ENCODE assay signal across 22 cellular contexts in genomic region chr3:145817870-145818483, GRCh38.
DNase-seq lines count a peak whose midpoint lies in the region; ATAC-seq and TF ChIP-seq lines count a peak whose summit lies in the region.
"Had no signal": no experiment of that assay in that cellular context is flagged by ENCODE, and none has a peak within 500 bp of the region (broad histone marks: within the 10 kb centered on the region; RNA-seq: fewer than 3 reads in every experiment).

No MANE protein-coding gene starts in this region.

- peak; percentile 33 for DNase-seq in GM12865 (ENCODE audit: low read depth)
- DNase-seq in choroid plexus epithelial cell (ENCODE audit: low read depth) = peak; percentile 11
- no peak for DNase-seq in NOMO-1 treated with dmso at 0.1 percent for 144 hours (lab: John Stamatoyannopoulos, UW; ENCODE audit: unreplicated experiment)
- DNase-seq in DMS114 treated with DMSO at 0.1 percent for 48 hours (lab: John Stamatoyannopoulos, UW; ENCODE audit: unreplicated experiment) = no peak
- no peak for DNase-seq in substantia nigra (lab: John Stamatoyannopoulos, UW)
- DNase-seq: activated CD8-positive, alpha-beta T cell treated with anti-CD3 and anti-CD28 coated beads, Interleukin-2, amount 10 ng/mL, durations not matched to agents 7 days and 5 days; activated T-cell treated with anti-CD3 and anti-CD28 coated beads, Interleukin-2, amount 50 U/mL, for 48 hours; C1 segment of cervical spinal cord; islet precursor cell; NCI-H187; NCI-H446 treated with DMSO at 0.1 percent for 48 hours; retina; stimulated activated CD8-positive, alpha-beta memory T cell treated with anti-CD3 and anti-CD28 coated beads, Interleukin-4, amount 100 ng/mL, for 48 hours; T1000 had no signal

- TF ChIP-seq CTCF in GM12865 (IDR thresholded peaks at IDR 0.05; ENCODE audit: insufficient read depth, low read depth, low read length, missing control alignments) = no peak
- TF ChIP-seq CTCF in choroid plexus epithelial cell (conservative IDR thresholded peaks at IDR 0.05; ENCODE audit: low read depth, low read length) = no peak

- H3K27ac Mint-ChIP-seq in activated T-helper 17 cell treated with anti-CD3 and anti-CD28 coated beads, Interleukin-2, amount 50 U/mL, for 72 hours = no peak overlapping the region
- H3K27ac Mint-ChIP-seq: activated CD8-positive, alpha-beta T cell treated with anti-CD3 and anti-CD28 coated beads, Interleukin-2, amount 10 ng/mL, durations not matched to agents 7 days and 5 days; activated naive CD8-positive, alpha-beta T cell; brain had no signal

- no peaks in the 10 kb centered on the region for H3K9me3 Mint-ChIP-seq in activated T-helper 17 cell treated with anti-CD3 and anti-CD28 coated beads, Interleukin-2, amount 50 U/mL, for 72 hours

- H3K4me3 ChIP-seq in GM12865 (ENCODE audit: low read depth, low read length) (no peak overlapping the region), choroid plexus epithelial cell (ENCODE audit: low read depth, low read length) (no peak overlapping the region)
- H3K4me3 ChIP-seq: A549, lung had no signal

- ATAC-seq in GM21723 (IDR thresholded peaks at IDR 0.05; ENCODE audit: unreplicated experiment) (peak; percentile 66), HG03097 (IDR thresholded peaks at IDR 0.05; ENCODE audit: low FRiP score, unreplicated experiment) (peak; percentile 59)
- ATAC-seq in activated T-helper 17 cell treated with anti-CD3 and anti-CD28 coated beads, Interleukin-2, amount 50 U/mL, for 72 hours (replicated peaks) = no peak
- ATAC-seq: A549; activated CD8-positive, alpha-beta T cell treated with anti-CD3 and anti-CD28 coated beads, Interleukin-2, amount 10 ng/mL, durations not matched to agents 7 days and 5 days had no signal

- no peak overlapping the region for H3K4me3 Mint-ChIP-seq in activated T-helper 17 cell treated with anti-CD3 and anti-CD28 coated beads, Interleukin-2, amount 50 U/mL, for 72 hours
- H3K4me3 Mint-ChIP-seq: activated CD8-positive, alpha-beta T cell treated with anti-CD3 and anti-CD28 coated beads, Interleukin-2, amount 10 ng/mL, durations not matched to agents 7 days and 5 days; activated naive CD8-positive, alpha-beta T cell; brain had no signal

- H3K27ac ChIP-seq in substantia nigra (ENCODE audit: low read depth, low read length, poor library complexity, severe bottlenecking) = no peak overlapping the region
- H3K27ac ChIP-seq: A549, RWPE1 had no signal

- H3K36me3 Mint-ChIP-seq in activated T-helper 17 cell treated with anti-CD3 and anti-CD28 coated beads, Interleukin-2, amount 50 U/mL, for 72 hours (ENCODE audit: low read depth) = no peaks in the 10 kb centered on the region
- H3K36me3 Mint-ChIP-seq: activated naive CD8-positive, alpha-beta T cell; brain had no signal

- H3K27me3 Mint-ChIP-seq in activated T-helper 17 cell treated with anti-CD3 and anti-CD28 coated beads, Interleukin-2, amount 50 U/mL, for 72 hours = no peaks in the 10 kb centered on the region
- H3K27me3 Mint-ChIP-seq: activated naive CD8-positive, alpha-beta T cell; brain had no signal

- H3K4me1 Mint-ChIP-seq in activated T-helper 17 cell treated with anti-CD3 and anti-CD28 coated beads, Interleukin-2, amount 50 U/mL, for 72 hours = no peaks in the 10 kb centered on the region
- H3K4me1 Mint-ChIP-seq: brain had no signal

Comparison
In these comparisons a context has a peak if more than half of its experiments do, and no peak if none do; other contexts are left out.
1. DNase-seq: peak in GM12865 (single experiment) and choroid plexus epithelial cell (single experiment); none in NOMO-1 treated with dmso at 0.1 percent for 144 hours (single experiment), DMS114 treated with DMSO at 0.1 percent for 48 hours (single experiment) and substantia nigra (0 of 49).